ENCODE assay signal across 13 cellular contexts in the genomic region with DNA sequence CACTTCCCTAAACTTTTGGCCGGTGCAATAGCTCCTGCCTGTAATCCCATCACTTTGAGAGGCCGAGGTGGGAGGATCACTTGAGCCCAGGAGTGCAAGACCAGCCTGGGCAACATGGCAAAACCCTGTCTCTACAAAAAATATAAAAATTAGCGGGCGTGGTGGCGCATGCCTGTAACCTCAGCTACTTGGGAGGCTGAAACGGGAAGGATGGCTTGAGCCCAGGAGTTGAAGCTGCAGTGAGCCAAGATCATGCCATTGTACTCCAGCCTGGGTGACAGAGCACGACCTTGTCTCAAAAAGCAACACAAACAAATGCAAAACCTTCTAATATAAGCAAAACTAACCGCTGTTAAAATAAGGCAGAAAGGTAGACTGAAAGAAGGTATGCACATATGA. TPM values are rescaled to one million over a fixed set of nuclear protein-coding genes. Genes with fewer than 3 reads are reported as not detected.
DNase-seq lines count a peak whose midpoint lies in the region; TF ChIP-seq lines count a peak whose summit lies in the region.
"Had no signal": no experiment of that assay in that cellular context is flagged by ENCODE, and none has a peak within 500 bp of the region (broad histone marks: within the 10 kb centered on the region; RNA-seq: fewer than 3 reads in every experiment).

No MANE protein-coding gene starts in this region.

- no peak overlapping the region for H2AFZ ChIP-seq in ACC112 (ENCODE audit: low read length, unreplicated experiment)

- H3K9me3 ChIP-seq in Peyer's patch, result no peaks in the 10 kb centered on the region
- no peaks in the 10 kb centered on the region for H3K9me3 ChIP-seq in esophagus muscularis mucosa
- H3K9me3 ChIP-seq: Caco-2, uterus had no signal

- H3K4me3 Mint-ChIP-seq in osteocyte (ENCODE audit: unreplicated experiment), result no peak overlapping the region
- H3K4me3 Mint-ChIP-seq: activated T-cell treated with anti-CD3 and anti-CD28 coated beads, Interleukin-2, amount 50 U/mL, for 72 hours had no signal

- H3K9me3 Mint-ChIP-seq in osteocyte (ENCODE audit: unreplicated experiment), result no peaks in the 10 kb centered on the region

- no peaks in the 10 kb centered on the region for H3K36me3 ChIP-seq in ACC112 (ENCODE audit: insufficient read depth, low read length)
- H3K36me3 ChIP-seq in Peyer's patch, result no peaks in the 10 kb centered on the region
- no peaks in the 10 kb centered on the region for H3K36me3 ChIP-seq in esophagus muscularis mucosa
- H3K36me3 ChIP-seq in H7 (replicated peaks; ENCODE audit: control insufficient read depth, insufficient read depth, low read length), result no peaks in the 10 kb centered on the region
- H3K36me3 ChIP-seq: uterus had no signal

- 77% methylated on average over 8 of the region's 8 CpGs for WGBS in esophagus muscularis mucosa

- peaks cover 10% of the 10 kb centered on the region for H3K79me2 ChIP-seq in ACC112 (ENCODE audit: control insufficient read depth, insufficient read depth, low read length, unreplicated experiment)

- 0 out of 2 replicates have a peak overlapping the region, but pooled peaks have one; percentile 15 for H3K4me3 ChIP-seq in ACC112 (ENCODE audit: low read depth, low read length)
- H3K4me3 ChIP-seq in Peyer's patch, result no peak overlapping the region
- H3K4me3 ChIP-seq in esophagus muscularis mucosa, result no peak overlapping the region
- H3K4me3 ChIP-seq in H7 (ENCODE audit: insufficient read depth, low read depth, low read length), result no peak overlapping the region
- H3K4me3 ChIP-seq: uterus had no signal

- no peak for TF ChIP-seq EP300 in esophagus muscularis mucosa (IDR thresholded peaks at IDR 0.05)

- TF ChIP-seq POLR2A in Peyer's patch (IDR thresholded peaks at IDR 0.05) (no peak), esophagus muscularis mucosa (IDR thresholded peaks at IDR 0.05; ENCODE audit: low read depth) (no peak)

- peaks cover 15% of the 10 kb centered on the region for H3K4me1 Mint-ChIP-seq in osteocyte (ENCODE audit: unreplicated experiment)

- H3K27me3 ChIP-seq in ACC112 (ENCODE audit: insufficient read depth, low read length) (no peaks in the 10 kb centered on the region), Peyer's patch (no peaks in the 10 kb centered on the region), esophagus muscularis mucosa (no peaks in the 10 kb centered on the region), H7 (ENCODE audit: control insufficient read depth, insufficient read depth, low read length) (no peaks in the 10 kb centered on the region)
- H3K27me3 ChIP-seq: uterus had no signal

- TF ChIP-seq CTCF in Peyer's patch (IDR thresholded peaks at IDR 0.05) (no peak), esophagus muscularis mucosa (IDR thresholded peaks at IDR 0.05) (no peak), osteocyte (IDR thresholded peaks at IDR 0.05) (no peak)

- DNase-seq in Peyer's patch (no peak), esophagus muscularis mucosa (ENCODE audit: extremely low spot score) (no peak), osteocyte (ENCODE audit: extremely low spot score, unreplicated experiment) (no peak), H7 (no peak), MV-4-11 (lab: John Stamatoyannopoulos, UW) (no peak), NCI-H82 (lab: John Stamatoyannopoulos, UW) (no peak)
- no peak for DNase-seq in stimulated activated CD4-positive, alpha-beta T cell treated with anti-CD3 and anti-CD28 coated beads, Interleukin-1b, Interleukin-23, amount 100 ng/mL, for 48 hours
- DNase-seq: activated T-cell treated with anti-CD3 and anti-CD28 coated beads, Interleukin-2, amount 50 U/mL, for 72 hours; Caco-2; GF-D8; Right ventricle myocardium superior; uterus had no signal

- H3K27me3 Mint-ChIP-seq in osteocyte (ENCODE audit: unreplicated experiment), result peaks cover 6% of the 10 kb centered on the region

- H3K27ac ChIP-seq in ACC112 (ENCODE audit: low read depth, low read length) (peak overlapping the region; percentile 91), Peyer's patch (peak overlapping the region in 3 of 4 donors; percentile 53 to 80 (median 71)), esophagus muscularis mucosa (replicated peaks in 1 of 4) (peak overlapping the region; percentile 20 to 65 (median 54))
- H3K27ac ChIP-seq: uterus had no signal

- no peaks in the 10 kb centered on the region for H3K36me3 Mint-ChIP-seq in osteocyte (ENCODE audit: unreplicated experiment)

- peak overlapping the region; percentile 80 for H3K27ac Mint-ChIP-seq in osteocyte (ENCODE audit: unreplicated experiment)
- H3K27ac Mint-ChIP-seq: activated T-cell treated with anti-CD3 and anti-CD28 coated beads, Interleukin-2, amount 50 U/mL, for 72 hours had no signal

- intact Hi-C loops in esophagus muscularis mucosa (cut with DNase I), result no loop called here

- peaks cover 43% of the 10 kb centered on the region for H3K4me1 ChIP-seq in ACC112 (ENCODE audit: control insufficient read depth, insufficient read depth, low read length, unreplicated experiment)
- H3K4me1 ChIP-seq in Peyer's patch, result peaks cover 0 to 65% (median 0%) of the 10 kb centered on the region in 4 donors
- peaks cover 0 to 30% (median 18%) of the 10 kb centered on the region in 4 donors for H3K4me1 ChIP-seq in esophagus muscularis mucosa
- H3K4me1 ChIP-seq: uterus had no signal

RNA-seq across cellular contexts. Expression of a gene that starts 25.9 kb away (rescaled TPM):
- total RNA-seq in Peyer's patch (10 to 100 TPM in 3 of 4 donors, 1 to 10 TPM in 1; 3.3 to 31.0 (median 20.6) TPM), esophagus muscularis mucosa (10 to 100 TPM in 3 of 4 donors, 1 to 10 TPM in 1; 8.6 to 17.2 (median 11.4) TPM), osteocyte (0.81 and 0.86 TPM in 2 replicates)
- total RNA-seq in H7 (2014; rRNA removed; shearing (Covaris generic)), result 9.8 and 11.9 TPM in 2 replicates
- total RNA-seq: activated T-cell treated with anti-CD3 and anti-CD28 coated beads, Interleukin-2, amount 50 U/mL, for 72 hours had no signal
